ENCODE assay signal across 31 cellular contexts in the genomic region with DNA sequence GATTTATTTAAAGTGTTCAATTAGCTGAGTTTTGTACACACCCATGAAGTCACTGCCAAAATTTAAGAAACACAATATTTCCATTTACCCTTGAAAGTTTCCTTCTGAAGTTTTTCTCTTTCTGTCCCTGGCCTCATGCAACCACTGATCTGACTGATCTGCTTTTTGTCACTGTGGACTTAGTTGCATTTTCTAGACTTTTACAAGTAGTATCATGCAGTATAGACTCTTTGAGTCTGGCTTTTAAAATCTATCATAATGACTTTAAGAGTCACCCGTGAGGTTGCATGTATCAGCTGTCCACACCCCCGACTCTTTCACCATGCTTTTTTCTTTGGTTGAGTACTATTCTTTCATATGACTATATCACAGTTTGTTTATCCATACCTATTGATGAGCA. TPM values are rescaled to one million over a fixed set of nuclear protein-coding genes. Genes with fewer than 3 reads are reported as not detected.
"Had no signal": no experiment of that assay in that cellular context is flagged by ENCODE, and none has a peak within 500 bp of the region (broad histone marks: within the 10 kb centered on the region; RNA-seq: fewer than 3 reads in every experiment).

No MANE protein-coding gene starts in this region.

- H3K9me3 Mint-ChIP-seq: stimulated activated memory B cell treated with anti-CD40 and anti-IgM and Interleukin-4, amounts not matched to agents 10 μg/mL and 1 μg/mL and 100 μg/mL, for 72 hours; stimulated activated naive CD8-positive, alpha-beta T cell treated with anti-CD3 and anti-CD28 coated beads, Interleukin-15, amount 100 ng/mL, for 72 hours had no signal

- H3K27ac ChIP-seq: left lung, lower lobe of right lung, neural progenitor cell, neutrophil, parathyroid adenoma, prostate gland, testis, thyroid gland, upper lobe of right lung had no signal

- H3K4me3 ChIP-seq: heart left ventricle, left lung, lower lobe of right lung, neural progenitor cell, prostate gland, testis, thyroid gland, upper lobe of right lung had no signal

- H3K4me3 Mint-ChIP-seq: immature natural killer cell; natural killer cell; nephron progenitor cell; neural progenitor cell; stimulated activated memory B cell treated with anti-CD40 and anti-IgM and Interleukin-4, amounts not matched to agents 10 μg/mL and 1 μg/mL and 100 μg/mL, for 72 hours; stimulated activated naive CD8-positive, alpha-beta T cell treated with anti-CD3 and anti-CD28 coated beads, Interleukin-15, amount 100 ng/mL, for 72 hours had no signal

- H3K9ac ChIP-seq: neural progenitor cell, parathyroid adenoma had no signal

- H3K36me3 Mint-ChIP-seq: immature natural killer cell; natural killer cell; neural progenitor cell; stimulated activated memory B cell treated with anti-CD40 and anti-IgM and Interleukin-4, amounts not matched to agents 10 μg/mL and 1 μg/mL and 100 μg/mL, for 72 hours had no signal

- H3K4me1 ChIP-seq: parathyroid adenoma had no signal

- H3K4me1 Mint-ChIP-seq: immature natural killer cell; naive B cell; natural killer cell; stimulated activated memory B cell treated with anti-CD40 and anti-IgM and Interleukin-4, amounts not matched to agents 10 μg/mL and 1 μg/mL and 100 μg/mL, for 72 hours; stimulated activated naive CD8-positive, alpha-beta T cell treated with anti-CD3 and anti-CD28 coated beads, Interleukin-15, amount 100 ng/mL, for 72 hours had no signal

- DNase-seq: heart left ventricle; hypothalamus; immature natural killer cell; kidney; left colon; left lung; lower lobe of right lung; mammary epithelial cell; mesenchymal stem cell; naive B cell; natural killer cell; nephron progenitor cell; occipital lobe; retina; right cardiac atrium; small intestine; stimulated activated CD4-positive, alpha-beta T cell treated with anti-CD3 and anti-CD28 coated beads, Interleukin-1b, Interleukin-23, amount 100 ng/mL, for 48 hours; stimulated activated CD4-positive, alpha-beta T cell treated with anti-CD3 and anti-CD28 coated beads, Interleukin-2, amount 100 ng/mL, for 48 hours; stimulated activated CD4-positive, alpha-beta T cell treated with anti-CD3 and anti-CD28 coated beads, Interleukin-4, amount 100 ng/mL, for 4 hours; stimulated activated CD8-positive, alpha-beta memory T cell treated with anti-CD3 and anti-CD28 coated beads, Interleukin-4, amount 100 ng/mL, for 48 hours; stimulated activated naive CD4-positive, alpha-beta T cell treated with Interleukin-2 at 50 U/mL for 16 hours; stimulated activated naive CD8-positive, alpha-beta T cell treated with anti-CD3 and anti-CD28 coated beads, Interleukin-15, amount 100 ng/mL, for 72 hours; testis; thyroid gland; upper lobe of right lung had no signal

- H3K36me3 ChIP-seq: heart left ventricle, left lung, lower lobe of right lung, neural progenitor cell, neutrophil, prostate gland, thyroid gland, upper lobe of right lung had no signal

- H3K27ac Mint-ChIP-seq: immature natural killer cell; natural killer cell; nephron progenitor cell; neural progenitor cell; stimulated activated memory B cell treated with anti-CD40 and anti-IgM and Interleukin-4, amounts not matched to agents 10 μg/mL and 1 μg/mL and 100 μg/mL, for 72 hours; stimulated activated naive CD8-positive, alpha-beta T cell treated with anti-CD3 and anti-CD28 coated beads, Interleukin-15, amount 100 ng/mL, for 72 hours had no signal

- H3K27me3 ChIP-seq: heart left ventricle, left lung, neural progenitor cell, neutrophil, testis, thyroid gland, upper lobe of right lung had no signal

- ATAC-seq: heart left ventricle; left colon; left lung; lower lobe of right lung; natural killer cell; right cardiac atrium; sciatic nerve; stimulated activated memory B cell treated with anti-CD40 and anti-IgM and Interleukin-4, amounts not matched to agents 10 μg/mL and 1 μg/mL and 100 μg/mL, for 72 hours; stimulated activated naive CD8-positive, alpha-beta T cell treated with anti-CD3 and anti-CD28 coated beads, Interleukin-15, amount 100 ng/mL, for 72 hours; upper lobe of right lung had no signal

- H3K9me3 ChIP-seq: lower lobe of right lung, neutrophil, prostate gland, testis, thyroid gland, upper lobe of right lung had no signal

RNA-seq across cellular contexts. Expression of a gene that starts 29.0 kb away (rescaled TPM):
- total RNA-seq: natural killer cell had no signal
